ENCODE assay signal across 27 cellular contexts in the genomic region with DNA sequence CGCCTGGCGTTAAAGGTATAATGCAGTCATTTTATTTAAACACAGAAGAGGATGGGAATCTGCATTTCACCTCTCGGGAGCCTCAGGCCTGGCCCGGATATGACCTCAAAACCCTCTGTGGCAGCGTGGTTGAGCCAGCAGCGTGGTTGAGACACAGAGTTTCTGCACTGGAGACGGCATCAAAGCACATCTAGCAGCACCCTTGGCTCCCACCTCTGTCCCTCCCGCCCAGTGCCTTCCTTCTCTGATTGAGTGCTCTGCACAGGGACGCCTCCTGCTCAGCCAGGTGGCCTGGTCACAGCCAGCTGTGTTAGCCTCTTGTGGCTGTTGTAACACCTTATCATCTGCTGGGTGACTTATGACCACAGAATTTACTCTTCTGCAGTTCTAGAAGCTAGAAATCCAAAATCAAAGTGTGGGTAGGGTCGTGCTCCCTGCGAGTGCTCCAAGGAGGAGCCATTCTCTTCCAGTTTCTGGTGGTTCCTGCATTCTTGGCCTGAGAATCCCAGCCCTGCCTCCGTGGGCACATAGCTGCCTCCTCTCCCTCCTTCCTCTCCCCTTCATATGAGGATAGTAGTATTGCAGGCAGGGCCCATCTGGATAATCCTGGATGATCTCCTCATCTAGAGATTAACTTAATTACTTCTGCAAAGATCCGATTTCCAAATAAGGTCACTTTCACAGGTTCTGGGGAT.
DNase-seq lines count a peak whose midpoint lies in the region; TF ChIP-seq lines count a peak whose summit lies in the region.
"Had no signal": no experiment of that assay in that cellular context is flagged by ENCODE, and none has a peak within 500 bp of the region (broad histone marks: within the 10 kb centered on the region; RNA-seq: fewer than 3 reads in every experiment).

No MANE protein-coding gene starts in this region.

- no peak overlapping the region for H3K4me2 ChIP-seq in H9 (ENCODE audit: insufficient read depth, insufficient read length, low read length)
- no peak overlapping the region for H3K4me2 ChIP-seq in osteoblast (ENCODE audit: insufficient read depth, low read length)
- H3K4me2 ChIP-seq: BLaER1 had no signal

- H2AFZ ChIP-seq in H9 (ENCODE audit: low read length): no peak overlapping the region
- no peak overlapping the region for H2AFZ ChIP-seq in osteoblast (ENCODE audit: low read length)

- no peak overlapping the region for H3T11ph ChIP-seq in H9 (ENCODE audit: low read length)

- H4K20me1 ChIP-seq in H9 (ENCODE audit: control insufficient read depth, insufficient read depth, insufficient read length) (no peaks in the 10 kb centered on the region), osteoblast (ENCODE audit: insufficient read depth, low read length) (no peaks in the 10 kb centered on the region)

- no peaks in the 10 kb centered on the region for H3K23me2 ChIP-seq in H9 (ENCODE audit: insufficient read length, low read depth, low read length, poor library complexity, severe bottlenecking)

- H2BK5ac ChIP-seq in H9 (ENCODE audit: insufficient read length, low read length): no peak overlapping the region

- no peak overlapping the region for H2BK20ac ChIP-seq in H9 (ENCODE audit: low read depth, low read length, poor library complexity, severe bottlenecking)

- no peak overlapping the region for H2BK12ac ChIP-seq in H9 (ENCODE audit: insufficient read length, low read depth, low read length)

- H3K4me3 Mint-ChIP-seq in H9: no peak overlapping the region
- no peak overlapping the region for H3K4me3 Mint-ChIP-seq in progenitor cell of endocrine pancreas (ENCODE audit: low read depth)
- H3K4me3 Mint-ChIP-seq: activated CD4-positive, alpha-beta T cell treated with anti-CD3 and anti-CD28 coated beads, Interleukin-2, amount 10 ng/mL, durations not matched to agents 7 days and 5 days; activated naive CD4-positive, alpha-beta T cell treated with anti-CD3 and anti-CD28 coated beads, Interleukin-2, amount 10 ng/mL, durations not matched to agents 7 days and 5 days; brain; naive thymus-derived CD8-positive, alpha-beta T cell had no signal

- no peaks in the 10 kb centered on the region for H3K79me1 ChIP-seq in H9 (ENCODE audit: insufficient read depth, low read depth, low read length, poor library complexity, severe bottlenecking)

- H3K79me2 ChIP-seq in H9 (ENCODE audit: insufficient read depth, low read length) (no peaks in the 10 kb centered on the region), osteoblast (ENCODE audit: insufficient read depth, low read length) (no peaks in the 10 kb centered on the region)

- no peaks in the 10 kb centered on the region for H3K36me3 ChIP-seq in colonic mucosa
- no peaks in the 10 kb centered on the region for H3K36me3 ChIP-seq in osteoblast (ENCODE audit: insufficient read depth, low read length)
- H3K36me3 ChIP-seq: gastroesophageal sphincter, lower lobe of right lung, tibial nerve had no signal

- H2AK5ac ChIP-seq in H9 (ENCODE audit: insufficient read length, low read length): no peak overlapping the region

- H3K36me3 Mint-ChIP-seq in H9 (ENCODE audit: insufficient read depth in 1 of 3, low read depth in 3 of 3) (no peaks in the 10 kb centered on the region), progenitor cell of endocrine pancreas (ENCODE audit: insufficient read depth) (no peaks in the 10 kb centered on the region)
- H3K36me3 Mint-ChIP-seq: activated naive CD4-positive, alpha-beta T cell treated with anti-CD3 and anti-CD28 coated beads, Interleukin-2, amount 10 ng/mL, durations not matched to agents 7 days and 5 days; naive thymus-derived CD8-positive, alpha-beta T cell had no signal

- H3K14ac ChIP-seq in H9 (ENCODE audit: insufficient read depth, low read length): no peak overlapping the region

- no peak overlapping the region for H4K91ac ChIP-seq in H9 (ENCODE audit: insufficient read length, low read depth, low read length)

- no peaks in the 10 kb centered on the region for H3K9me3 ChIP-seq in H9 (ENCODE audit: control insufficient read depth, low read depth, low read length)
- H3K9me3 ChIP-seq in colonic mucosa: no peaks in the 10 kb centered on the region
- no peaks in the 10 kb centered on the region for H3K9me3 ChIP-seq in osteoblast (ENCODE audit: low read depth, low read length)
- H3K9me3 ChIP-seq: BLaER1, gastroesophageal sphincter, lower lobe of right lung, tibial nerve had no signal

- no CpG with 5 or more reads among the region's 13 CpGs for WGBS in H9 (ENCODE audit: extremely low coverage, insufficient read length, low lambda C conversion rate)

- no peak overlapping the region for H2BK120ac ChIP-seq in H9 (ENCODE audit: low read depth, low read length, poor library complexity, severe bottlenecking)

- no peak overlapping the region for H3K9ac ChIP-seq in H9 (ENCODE audit: extremely low read depth, insufficient read length, low read length)
- no peak overlapping the region for H3K9ac ChIP-seq in colonic mucosa (ENCODE audit: low read depth in 2 of 2, low read length in 2 of 2)
- H3K9ac ChIP-seq: BLaER1 had no signal

- no peaks in the 10 kb centered on the region for H3K4me1 ChIP-seq in H9 (ENCODE audit: insufficient read depth, low read length)
- no peaks in the 10 kb centered on the region for H3K4me1 ChIP-seq in colonic mucosa
- H3K4me1 ChIP-seq in osteoblast (ENCODE audit: insufficient read depth, low read length): no peaks in the 10 kb centered on the region
- H3K4me1 ChIP-seq: gastroesophageal sphincter, lower lobe of right lung, tibial nerve had no signal

- no peak overlapping the region for H3K4me3 ChIP-seq in colonic mucosa
- no peak overlapping the region for H3K4me3 ChIP-seq in osteoblast (ENCODE audit: insufficient read depth, low read length)
- H3K4me3 ChIP-seq: BLaER1, gastroesophageal sphincter, GM12878, lower lobe of right lung, tibial nerve had no signal

- no peak overlapping the region for H3K27ac ChIP-seq in H9 (ENCODE audit: insufficient read length, low read depth, low read length)
- no peak overlapping the region for H3K27ac ChIP-seq in colonic mucosa
- H3K27ac ChIP-seq in osteoblast (ENCODE audit: low read depth, low read length): no peak overlapping the region
- H3K27ac ChIP-seq: BLaER1, gastroesophageal sphincter, lower lobe of right lung, tibial nerve, VCaP had no signal

- H4K8ac ChIP-seq in H9 (replicated peaks; ENCODE audit: insufficient read length, low read depth, low read length): no peak overlapping the region

- no peak overlapping the region for H3K23ac ChIP-seq in H9 (ENCODE audit: insufficient read length, low read depth, low read length)

- H2BK15ac ChIP-seq in H9 (ENCODE audit: low read depth, low read length): no peak overlapping the region

- intact Hi-C loops in colonic mucosa (cut with DNase I): no loop called here

- no peak overlapping the region for H3K4ac ChIP-seq in H9 (ENCODE audit: low read depth, low read length)

- TF ChIP-seq CTCF in H9 (conservative IDR thresholded peaks at IDR 0.05): no peak
- no peak for TF ChIP-seq CTCF in colonic mucosa (IDR thresholded peaks at IDR 0.05)
- TF ChIP-seq CTCF in osteoblast (IDR thresholded peaks at IDR 0.05; ENCODE audit: extremely low read depth, low read depth, low read length): no peak
- TF ChIP-seq CTCF in progenitor cell of endocrine pancreas (IDR thresholded peaks at IDR 0.05; ENCODE audit: unreplicated experiment): no peak

- H4K5ac ChIP-seq in H9 (ENCODE audit: insufficient read length, low read depth, low read length): no peak overlapping the region

- H3K18ac ChIP-seq in H9 (ENCODE audit: insufficient read length, low read depth, low read length): no peak overlapping the region

- no peaks in the 10 kb centered on the region; the same call in 1 of the 2 replicates for H3K27me3 ChIP-seq in H9 (ENCODE audit: insufficient read depth, low read length)
- H3K27me3 ChIP-seq in colonic mucosa: no peaks in the 10 kb centered on the region
- H3K27me3 ChIP-seq in osteoblast (ENCODE audit: insufficient read depth, low read length): no peaks in the 10 kb centered on the region
- H3K27me3 ChIP-seq: BLaER1, gastroesophageal sphincter, tibial nerve had no signal

- H3K27me3 Mint-ChIP-seq in H9 (ENCODE audit: low read depth) (peaks cover 38% of the 10 kb centered on the region), progenitor cell of endocrine pancreas (peaks cover 23% of the 10 kb centered on the region)
- H3K27me3 Mint-ChIP-seq: activated CD4-positive, alpha-beta T cell treated with anti-CD3 and anti-CD28 coated beads, Interleukin-2, amount 10 ng/mL, durations not matched to agents 7 days and 5 days; activated naive CD4-positive, alpha-beta T cell treated with anti-CD3 and anti-CD28 coated beads, Interleukin-2, amount 10 ng/mL, durations not matched to agents 7 days and 5 days had no signal

- H3K9me3 Mint-ChIP-seq in H9 (peaks cover 0 to 37% of the 10 kb centered on the region in 2 experiments; a peak in 2 of 5 replicates), progenitor cell of endocrine pancreas (ENCODE audit: low read depth) (no peaks in the 10 kb centered on the region)
- H3K9me3 Mint-ChIP-seq: activated CD4-positive, alpha-beta T cell treated with anti-CD3 and anti-CD28 coated beads, Interleukin-2, amount 10 ng/mL, durations not matched to agents 7 days and 5 days; activated naive CD4-positive, alpha-beta T cell treated with anti-CD3 and anti-CD28 coated beads, Interleukin-2, amount 10 ng/mL, durations not matched to agents 7 days and 5 days; naive thymus-derived CD8-positive, alpha-beta T cell had no signal

- H3K56ac ChIP-seq in H9 (ENCODE audit: insufficient read length, low read depth, low read length): no peak overlapping the region

- H3K27ac Mint-ChIP-seq in H9: peak overlapping the region in 1 of 3 experiments; percentile 74; a peak in 1 of 7 replicates
- H3K27ac Mint-ChIP-seq in progenitor cell of endocrine pancreas: no peak overlapping the region
- H3K27ac Mint-ChIP-seq: activated CD4-positive, alpha-beta T cell treated with anti-CD3 and anti-CD28 coated beads, Interleukin-2, amount 10 ng/mL, durations not matched to agents 7 days and 5 days; activated naive CD4-positive, alpha-beta T cell treated with anti-CD3 and anti-CD28 coated beads, Interleukin-2, amount 10 ng/mL, durations not matched to agents 7 days and 5 days; brain had no signal

- DNase-seq in H9 (peak; percentile 19), NCI-H510A (lab: John Stamatoyannopoulos, UW) (peak; percentile 8), colonic mucosa (peak; percentile 6), osteoblast (ENCODE audit: insufficient read length, low spot score, missing footprints) (peak; percentile 25), progenitor cell of endocrine pancreas (ENCODE audit: low spot score, unreplicated experiment) (no peak), GM19238 (ENCODE audit: insufficient read length, low spot score) (no peak), HPDE6-E6E7 (ENCODE audit: extremely low spot score) (no peak)
- DNase-seq: activated CD4-positive, alpha-beta T cell treated with anti-CD3 and anti-CD28 coated beads, Interleukin-2, amount 10 ng/mL, durations not matched to agents 7 days and 5 days; activated naive CD4-positive, alpha-beta T cell treated with anti-CD3 and anti-CD28 coated beads, Interleukin-2, amount 10 ng/mL, durations not matched to agents 7 days and 5 days; DMS153; Karpas-422; kidney glomerular epithelial cell; lower lobe of right lung; NCI-H446 treated with DMSO at 0.1 percent for 48 hours; nucleus accumbens; SIG-M5; stimulated activated CD4-positive, alpha-beta T cell treated with anti-CD3 and anti-CD28 coated beads, Interleukin-15, amount 100 ng/mL, for 24 hours; stimulated activated CD4-positive, alpha-beta T cell treated with anti-CD3 and anti-CD28 coated beads, Interleukin-4, amount 100 ng/mL, for 4 hours; SW 1271; T-helper 9 cell had no signal

- H3K4me1 Mint-ChIP-seq in H9 (no peaks in the 10 kb centered on the region), progenitor cell of endocrine pancreas (ENCODE audit: low read depth) (no peaks in the 10 kb centered on the region)
- H3K4me1 Mint-ChIP-seq: activated CD4-positive, alpha-beta T cell treated with anti-CD3 and anti-CD28 coated beads, Interleukin-2, amount 10 ng/mL, durations not matched to agents 7 days and 5 days; activated naive CD4-positive, alpha-beta T cell treated with anti-CD3 and anti-CD28 coated beads, Interleukin-2, amount 10 ng/mL, durations not matched to agents 7 days and 5 days had no signal

Comparison
In these comparisons a context has a peak if more than half of its experiments do, and no peak if none do; other contexts are left out.
1. DNase-seq: peak in H9 (single experiment), NCI-H510A (single experiment), colonic mucosa (single experiment) and osteoblast (single experiment); none in progenitor cell of endocrine pancreas (single experiment), GM19238 (single experiment) and HPDE6-E6E7 (single experiment).